Comparison of ENCODE assay signal across 8 cellular contexts in genomic region chr6:79077680-79078056, GRCh38. TPM values are rescaled to one million over a fixed set of nuclear protein-coding genes. Genes with fewer than 3 reads are reported as not detected.
DNase-seq lines count a peak whose midpoint lies in the region; ATAC-seq and TF ChIP-seq lines count a peak whose summit lies in the region.

No MANE protein-coding gene starts in this region.

- H3K36me3 Mint-ChIP-seq in neural crest cell (ENCODE audit: low read depth): peaks cover 2% of the 10 kb centered on the region

- peak overlapping the region; percentile 99 for H3K27ac Mint-ChIP-seq in neural crest cell (ENCODE audit: unreplicated experiment)

- ATAC-seq in GM21423 (IDR thresholded peaks at IDR 0.05; ENCODE audit: unreplicated experiment): peak; percentile 27

- TF ChIP-seq CTCF in HL-60 (IDR thresholded peaks at IDR 0.05; ENCODE audit: insufficient read depth, low read length): no peak
- TF ChIP-seq CTCF in neural crest cell (conservative IDR thresholded peaks at IDR 0.05): no peak

- peaks cover 5% of the 10 kb centered on the region for H3K27me3 Mint-ChIP-seq in neural crest cell (ENCODE audit: low read depth)

- no peaks in the 10 kb centered on the region for H3K9me3 Mint-ChIP-seq in neural crest cell

- H3K4me3 Mint-ChIP-seq in neural crest cell: peak overlapping the region; percentile 98

- H3K27me3 ChIP-seq in HL-60 (ENCODE audit: insufficient read depth, poor library complexity, severe bottlenecking): no peaks in the 10 kb centered on the region

- H3K4me3 ChIP-seq in HL-60 (replicated peaks; ENCODE audit: insufficient read depth, low read length): peak overlapping the region; percentile 65

- H3K4me1 Mint-ChIP-seq in neural crest cell: peaks cover 58% of the 10 kb centered on the region

- H3K27ac ChIP-seq in HL-60 (replicated peaks): peak overlapping the region; percentile 98
- H3K27ac ChIP-seq in epithelial cell of prostate: peak overlapping the region; percentile 85

- DNase-seq in NCI-H1105 treated with DMSO at 0.1 percent for 48 hours (lab: John Stamatoyannopoulos, UW): peak; percentile 74
- no peak for DNase-seq in NCI-H1105 (lab: John Stamatoyannopoulos, UW)
- peak; percentile 39 to 76 for DNase-seq in HL-60 (ENCODE audit: low read depth in 1 of 2, low spot score in 1 of 2)
- peak; percentile 25 for DNase-seq in T follicular helper cell (ENCODE audit: low read depth)
- DNase-seq in epithelial cell of prostate (ENCODE audit: low read depth, low spot score): no peak
- no peak for DNase-seq in neural crest cell (ENCODE audit: low read depth, low spot score)
- no peak for DNase-seq in globus pallidus (ENCODE audit: low spot score)

RNA-seq across cellular contexts. Expression of gene PHIP, which starts 0.4 kb away (rescaled TPM):
- 50.0 and 52.3 TPM in 2 replicates for total RNA-seq in neural crest cell

Comparison
In these comparisons a context has a peak if more than half of its experiments do, and no peak if none do; other contexts are left out.
1. DNase-seq: peak in NCI-H1105 treated with DMSO at 0.1 percent for 48 hours (single experiment), HL-60 (2 of 2) and T follicular helper cell (single experiment); none in NCI-H1105 (single experiment), epithelial cell of prostate (single experiment), neural crest cell (single experiment) and globus pallidus (single experiment).